ENCODE assay signal across 8 cellular contexts in the genomic region with DNA sequence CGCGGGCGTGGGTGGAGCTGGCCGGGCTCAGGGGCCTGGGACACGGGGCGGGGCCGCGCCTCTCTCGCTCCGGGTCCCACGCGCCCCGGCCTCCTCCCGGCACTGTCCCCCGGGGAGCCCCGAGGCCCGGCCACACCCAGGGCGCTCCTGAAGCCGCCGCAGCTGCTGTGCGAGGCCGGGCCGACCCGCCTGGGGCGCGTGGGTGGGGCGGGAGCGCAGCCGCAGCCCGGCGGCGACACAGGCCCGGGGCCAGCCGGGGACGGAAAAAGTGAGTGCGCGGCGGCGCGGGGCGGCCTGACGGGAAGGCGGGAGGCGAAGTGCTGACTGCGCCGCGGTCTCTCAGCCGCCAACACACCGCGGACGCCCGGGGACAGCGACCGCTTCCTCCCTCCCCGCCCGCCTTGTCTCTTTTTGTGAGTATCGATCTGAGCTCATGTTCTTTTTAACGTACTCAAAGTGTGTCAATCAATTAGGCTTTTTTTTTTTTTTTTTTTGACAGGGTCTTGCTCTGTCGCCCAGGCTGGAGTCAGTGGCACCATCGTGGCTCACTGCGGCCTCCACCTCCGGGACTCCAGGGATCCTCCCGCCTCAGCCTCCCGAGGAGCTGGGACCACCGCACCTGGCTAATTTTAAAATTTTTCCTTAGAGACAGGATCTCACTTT. TPM values are rescaled to one million over a fixed set of nuclear protein-coding genes. Genes with fewer than 3 reads are reported as not detected.
DNase-seq lines count a peak whose midpoint lies in the region; ATAC-seq and TF ChIP-seq lines count a peak whose summit lies in the region.

No MANE protein-coding gene starts in this region.

- DNase-seq in DMS153 (lab: John Stamatoyannopoulos, UW) (peak; percentile 29), MV-4-11 (lab: John Stamatoyannopoulos, UW) (peak; percentile 50), epithelial cell of proximal tubule (ENCODE audit: low read depth) (no peak), myocyte (ENCODE audit: low read depth) (peak; percentile 78), KG1 (lab: John Stamatoyannopoulos, UW) (no peak)
- peak; percentile 69 for DNase-seq in activated CD8-positive, alpha-beta memory T cell treated with anti-CD3 and anti-CD28 coated beads, Interleukin-2, amount 50 U/mL, for 1 hour (ENCODE audit: extremely low read depth)
- DNase-seq in stimulated activated naive B cell treated with anti-CD40 and anti-IgM and Interleukin-4, amounts not matched to agents 10 μg/mL and 1 μg/mL and 100 μg/mL, for 72 hours, result peak; percentile 85

- peak; percentile 47 for ATAC-seq in GM21576 (IDR thresholded peaks at IDR 0.05; ENCODE audit: unreplicated experiment)
- ATAC-seq in stimulated activated naive B cell treated with anti-CD40 and anti-IgM and Interleukin-4, amounts not matched to agents 10 μg/mL and 1 μg/mL and 100 μg/mL, for 72 hours (replicated peaks), result peak; percentile 91 to 93

- H3K9me3 Mint-ChIP-seq in stimulated activated naive B cell treated with anti-CD40 and anti-IgM and Interleukin-4, amounts not matched to agents 10 μg/mL and 1 μg/mL and 100 μg/mL, for 72 hours, result peaks cover 0 to 1% of the 10 kb centered on the region in 2 donors

- H3K4me3 ChIP-seq in epithelial cell of proximal tubule (ENCODE audit: low read depth, low read length), result peak overlapping the region; percentile 26

- H3K36me3 Mint-ChIP-seq in stimulated activated naive B cell treated with anti-CD40 and anti-IgM and Interleukin-4, amounts not matched to agents 10 μg/mL and 1 μg/mL and 100 μg/mL, for 72 hours, result peaks cover 5 to 6% of the 10 kb centered on the region in 2 donors

- H3K27ac Mint-ChIP-seq in stimulated activated naive B cell treated with anti-CD40 and anti-IgM and Interleukin-4, amounts not matched to agents 10 μg/mL and 1 μg/mL and 100 μg/mL, for 72 hours, result peak overlapping the region; percentile 94

- H3K4me3 Mint-ChIP-seq in stimulated activated naive B cell treated with anti-CD40 and anti-IgM and Interleukin-4, amounts not matched to agents 10 μg/mL and 1 μg/mL and 100 μg/mL, for 72 hours, result peak overlapping the region; percentile 78

- no peak for TF ChIP-seq CTCF in epithelial cell of proximal tubule (conservative IDR thresholded peaks at IDR 0.05; ENCODE audit: low read depth, low read length)

- peaks cover 12 to 20% of the 10 kb centered on the region in 2 donors for H3K27me3 Mint-ChIP-seq in stimulated activated naive B cell treated with anti-CD40 and anti-IgM and Interleukin-4, amounts not matched to agents 10 μg/mL and 1 μg/mL and 100 μg/mL, for 72 hours

- peaks cover 28 to 42% of the 10 kb centered on the region in 2 donors for H3K4me1 Mint-ChIP-seq in stimulated activated naive B cell treated with anti-CD40 and anti-IgM and Interleukin-4, amounts not matched to agents 10 μg/mL and 1 μg/mL and 100 μg/mL, for 72 hours

RNA-seq across cellular contexts. Expression of gene PDCD1, which starts 14.5 kb away (rescaled TPM):
- total RNA-seq in epithelial cell of proximal tubule, result 0.29 and 0.92 TPM in 2 replicates
- total RNA-seq in myocyte, result 0.16 TPM in 1 of 2 replicates, not detected in the other
- not detected for polyA plus RNA-seq in myocyte (2012)

RNA-seq across cellular contexts. Expression of gene RTP5, which starts 25.3 kb away (rescaled TPM):
- total RNA-seq in epithelial cell of proximal tubule (not detected in 2 replicates), myocyte (0.08 TPM in 1 of 2 replicates, not detected in the other)
- polyA plus RNA-seq in myocyte (2012), result not detected

RNA-seq across cellular contexts. Expression of gene NEU4, which starts 35.2 kb away (rescaled TPM):
- total RNA-seq in epithelial cell of proximal tubule (not detected in 2 replicates), myocyte (3.2 and 30.5 TPM in 2 replicates)
- 0.68 TPM for polyA plus RNA-seq in myocyte (2012)

Comparison
In these comparisons a context has a peak if more than half of its experiments do, and no peak if none do; other contexts are left out.
1. DNase-seq: peak in DMS153 (single experiment), MV-4-11 (single experiment), activated CD8-positive, alpha-beta memory T cell treated with anti-CD3 and anti-CD28 coated beads, Interleukin-2, amount 50 U/mL, for 1 hour (single experiment), myocyte (single experiment) and stimulated activated naive B cell treated with anti-CD40 and anti-IgM and Interleukin-4, amounts not matched to agents 10 μg/mL and 1 μg/mL and 100 μg/mL, for 72 hours (single experiment); none in epithelial cell of proximal tubule (single experiment) and KG1 (single experiment).